ENCODE assay signal across 8 cellular contexts in the genomic region with DNA sequence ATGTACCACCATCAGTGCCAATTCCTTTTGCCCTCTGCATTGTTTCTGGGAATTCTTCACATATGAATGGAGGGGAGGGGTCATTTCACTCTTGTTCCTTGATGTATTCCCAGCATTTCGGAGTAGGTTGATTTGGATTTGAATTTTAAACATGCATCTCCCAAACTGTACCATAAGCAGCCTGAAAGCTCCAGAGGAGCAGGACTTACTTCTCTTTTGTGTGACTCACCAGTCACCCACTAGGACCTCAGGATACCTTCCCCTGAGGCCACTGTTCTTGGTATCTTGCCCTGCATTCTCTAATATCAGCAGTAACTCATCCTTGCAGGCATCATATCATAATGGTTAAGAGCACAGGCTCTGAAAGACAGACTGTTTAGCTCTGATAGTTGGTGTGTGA. TPM values are rescaled to one million over a fixed set of nuclear protein-coding genes. Genes with fewer than 3 reads are reported as not detected.
DNase-seq lines count a peak whose midpoint lies in the region; ATAC-seq lines count a peak whose summit lies in the region.

No MANE protein-coding gene starts in this region.

- H3K4me3 ChIP-seq in iPS-18c (ENCODE audit: insufficient read depth, low read depth, low read length) (peak overlapping the region; percentile 86), subcutaneous abdominal adipose tissue (ENCODE audit: low read depth in 1 of 5, low read length in 5 of 5) (peak overlapping the region; percentile 81 to 96 (median 94))

- H3K4me3 Mint-ChIP-seq in activated CD4-positive, alpha-beta T cell treated with anti-CD3 and anti-CD28 coated beads for 36 hours: peak overlapping the region; percentile 85
- peak overlapping the region; percentile 95 for H3K4me3 Mint-ChIP-seq in activated CD8-positive, alpha-beta T cell treated with anti-CD3 and anti-CD28 coated beads, Interleukin-2, amount 10 ng/mL, durations not matched to agents 7 days and 5 days

- H3K9me3 ChIP-seq in iPS-18c (ENCODE audit: control insufficient read depth, insufficient read depth, low read length) (peaks cover 2% of the 10 kb centered on the region), subcutaneous abdominal adipose tissue (ENCODE audit: control insufficient read depth in 5 of 5, low read length in 5 of 5) (no peaks in the 10 kb centered on the region)

- no peaks in the 10 kb centered on the region for H3K9me3 Mint-ChIP-seq in activated CD4-positive, alpha-beta T cell treated with anti-CD3 and anti-CD28 coated beads for 36 hours (ENCODE audit: low read depth)
- H3K9me3 Mint-ChIP-seq in activated CD8-positive, alpha-beta T cell treated with anti-CD3 and anti-CD28 coated beads, Interleukin-2, amount 10 ng/mL, durations not matched to agents 7 days and 5 days (ENCODE audit: insufficient read depth): no peaks in the 10 kb centered on the region

- peaks cover 7 to 35% (median 31%) of the 10 kb centered on the region in 5 donors for H3K4me1 ChIP-seq in subcutaneous abdominal adipose tissue (ENCODE audit: control insufficient read depth in 5 of 5, insufficient read depth in 5 of 5, low read length in 5 of 5)

- DNase-seq in activated CD4-positive, alpha-beta T cell treated with anti-CD3 and anti-CD28 coated beads for 36 hours: no peak
- DNase-seq in activated CD4-positive, alpha-beta T cell treated with anti-CD3 and anti-CD28 coated beads, Interleukin-2, amount 50 U/mL, for 4 hours: no peak
- no peak for DNase-seq in activated CD8-positive, alpha-beta T cell treated with anti-CD3 and anti-CD28 coated beads, Interleukin-2, amount 10 ng/mL, durations not matched to agents 7 days and 5 days
- DNase-seq in HuH-7 (ENCODE audit: low spot score): no peak
- no peak for DNase-seq in NCI-H345 treated with DMSO at 0.1 percent for 48 hours (lab: John Stamatoyannopoulos, UW; ENCODE audit: unreplicated experiment)

- no peak for ATAC-seq in activated CD4-positive, alpha-beta T cell treated with anti-CD3 and anti-CD28 coated beads for 36 hours
- no peak for ATAC-seq in activated CD8-positive, alpha-beta T cell treated with anti-CD3 and anti-CD28 coated beads, Interleukin-2, amount 10 ng/mL, durations not matched to agents 7 days and 5 days
- no peak for ATAC-seq in HG03139 (IDR thresholded peaks at IDR 0.05; ENCODE audit: unreplicated experiment)

- peaks cover 0 to 27% (median 24%) of the 10 kb centered on the region in 5 donors for H3K36me3 ChIP-seq in subcutaneous abdominal adipose tissue (ENCODE audit: control insufficient read depth in 5 of 5, insufficient read depth in 5 of 5, low read length in 5 of 5)

- CTCF ChIA-PET in activated CD4-positive, alpha-beta T cell treated with anti-CD3 and anti-CD28 coated beads for 36 hours (lab: Charles Lee): interaction anchor here (0.7 to 1.4 kb wide), 5 partner anchors 9 to 160 kb away, joined by 3 to 4 read pairs (median 4); a partner anchor contains a TSS
- CTCF ChIA-PET in activated CD8-positive, alpha-beta T cell treated with anti-CD3 and anti-CD28 coated beads, Interleukin-2, amount 10 ng/mL, durations not matched to agents 7 days and 5 days (lab: Charles Lee): interaction anchor here (1.4 to 1.5 kb wide), 2 partner anchors 44 to 84 kb away, joined by 4 to 8 read pairs; a partner anchor contains a TSS

- no peaks in the 10 kb centered on the region for H3K27me3 ChIP-seq in subcutaneous abdominal adipose tissue (ENCODE audit: control insufficient read depth in 5 of 5, insufficient read depth in 4 of 5, low read length in 5 of 5)

- H3K9ac ChIP-seq in subcutaneous abdominal adipose tissue (ENCODE audit: low read length in 5 of 5): peak overlapping the region; percentile 89 to 95 (median 93)

- peak overlapping the region; percentile 84 for H3K27ac ChIP-seq in subcutaneous abdominal adipose tissue (ENCODE audit: low read depth, low read length)

- peaks cover 15% of the 10 kb centered on the region for H3K36me3 Mint-ChIP-seq in activated CD4-positive, alpha-beta T cell treated with anti-CD3 and anti-CD28 coated beads for 36 hours (ENCODE audit: low read depth)
- peaks cover 27% of the 10 kb centered on the region for H3K36me3 Mint-ChIP-seq in activated CD8-positive, alpha-beta T cell treated with anti-CD3 and anti-CD28 coated beads, Interleukin-2, amount 10 ng/mL, durations not matched to agents 7 days and 5 days (ENCODE audit: low read depth)

- POLR2A ChIA-PET in activated CD4-positive, alpha-beta T cell treated with anti-CD3 and anti-CD28 coated beads for 36 hours (lab: Charles Lee): interaction anchor here (0.7 to 1.1 kb wide), 3 partner anchors 10 to 80 kb away, joined by 3 to 4 read pairs (median 3); a partner anchor contains a TSS
- POLR2A ChIA-PET in activated CD8-positive, alpha-beta T cell treated with anti-CD3 and anti-CD28 coated beads, Interleukin-2, amount 10 ng/mL, durations not matched to agents 7 days and 5 days (lab: Charles Lee): interaction anchor here (0.8 to 1.3 kb wide), 3 partner anchors 74 to 85 kb away, joined by 3 to 6 read pairs (median 5); a partner anchor contains a TSS

- H3K27ac Mint-ChIP-seq in activated CD4-positive, alpha-beta T cell treated with anti-CD3 and anti-CD28 coated beads for 36 hours: peak overlapping the region; percentile 94
- H3K27ac Mint-ChIP-seq in activated CD8-positive, alpha-beta T cell treated with anti-CD3 and anti-CD28 coated beads, Interleukin-2, amount 10 ng/mL, durations not matched to agents 7 days and 5 days: peak overlapping the region; percentile 98

- H3K4me1 Mint-ChIP-seq in activated CD4-positive, alpha-beta T cell treated with anti-CD3 and anti-CD28 coated beads for 36 hours: peaks cover 34% of the 10 kb centered on the region
- H3K4me1 Mint-ChIP-seq in activated CD8-positive, alpha-beta T cell treated with anti-CD3 and anti-CD28 coated beads, Interleukin-2, amount 10 ng/mL, durations not matched to agents 7 days and 5 days (ENCODE audit: low read depth): peaks cover 32% of the 10 kb centered on the region

- intact Hi-C loops in activated CD4-positive, alpha-beta T cell treated with anti-CD3 and anti-CD28 coated beads for 36 hours (cut with DNase I, micrococcal nuclease): loop anchor here (2.0 to 10.0 kb wide), 6 partner anchors 80 to 1274 kb away; a partner anchor contains a TSS

- no peaks in the 10 kb centered on the region for H3K27me3 Mint-ChIP-seq in activated CD4-positive, alpha-beta T cell treated with anti-CD3 and anti-CD28 coated beads for 36 hours
- no peaks in the 10 kb centered on the region for H3K27me3 Mint-ChIP-seq in activated CD8-positive, alpha-beta T cell treated with anti-CD3 and anti-CD28 coated beads, Interleukin-2, amount 10 ng/mL, durations not matched to agents 7 days and 5 days (ENCODE audit: low read depth)

RNA-seq across cellular contexts. Expression of a gene that starts 0.7 kb away (rescaled TPM):
- 100 to 1,000 TPM in 1 of 2 experiments, 10 to 100 TPM in 1; 93.9 to 110 TPM for total RNA-seq in activated CD4-positive, alpha-beta T cell treated with anti-CD3 and anti-CD28 coated beads for 36 hours
- total RNA-seq in activated CD8-positive, alpha-beta T cell treated with anti-CD3 and anti-CD28 coated beads, Interleukin-2, amount 10 ng/mL, durations not matched to agents 7 days and 5 days: 10 to 100 TPM; 57.5 to 58.7 TPM

RNA-seq across cellular contexts. Expression of a gene that starts 0.9 kb away (rescaled TPM):
- 10 to 100 TPM in 1 of 2 experiments, 1 to 10 TPM in 1; 10.0 to 10.1 TPM for total RNA-seq in activated CD4-positive, alpha-beta T cell treated with anti-CD3 and anti-CD28 coated beads for 36 hours
- total RNA-seq in activated CD8-positive, alpha-beta T cell treated with anti-CD3 and anti-CD28 coated beads, Interleukin-2, amount 10 ng/mL, durations not matched to agents 7 days and 5 days: 10 to 100 TPM; 11.1 to 12.4 TPM

RNA-seq across cellular contexts. Expression of a gene that starts 4.9 kb away (rescaled TPM):
- 10 to 100 TPM; 16.3 to 18.0 TPM for total RNA-seq in activated CD4-positive, alpha-beta T cell treated with anti-CD3 and anti-CD28 coated beads for 36 hours
- 1 to 10 TPM; 8.5 to 8.9 TPM for total RNA-seq in activated CD8-positive, alpha-beta T cell treated with anti-CD3 and anti-CD28 coated beads, Interleukin-2, amount 10 ng/mL, durations not matched to agents 7 days and 5 days

RNA-seq across cellular contexts. Expression of a gene that starts 17.6 kb away (rescaled TPM):
- total RNA-seq in activated CD4-positive, alpha-beta T cell treated with anti-CD3 and anti-CD28 coated beads for 36 hours: 1 to 10 TPM; 4.1 to 4.6 TPM
- 1 to 10 TPM; 1.2 to 1.8 TPM for total RNA-seq in activated CD8-positive, alpha-beta T cell treated with anti-CD3 and anti-CD28 coated beads, Interleukin-2, amount 10 ng/mL, durations not matched to agents 7 days and 5 days

RNA-seq across cellular contexts. Expression of a gene that starts 37.1 kb away (rescaled TPM):
- 10 to 100 TPM; 45.8 to 48.1 TPM for total RNA-seq in activated CD4-positive, alpha-beta T cell treated with anti-CD3 and anti-CD28 coated beads for 36 hours
- total RNA-seq in activated CD8-positive, alpha-beta T cell treated with anti-CD3 and anti-CD28 coated beads, Interleukin-2, amount 10 ng/mL, durations not matched to agents 7 days and 5 days: 10 to 100 TPM; 84.3 to 92.8 TPM
